ENCODE assay signal across 8 cellular contexts in the genomic region with DNA sequence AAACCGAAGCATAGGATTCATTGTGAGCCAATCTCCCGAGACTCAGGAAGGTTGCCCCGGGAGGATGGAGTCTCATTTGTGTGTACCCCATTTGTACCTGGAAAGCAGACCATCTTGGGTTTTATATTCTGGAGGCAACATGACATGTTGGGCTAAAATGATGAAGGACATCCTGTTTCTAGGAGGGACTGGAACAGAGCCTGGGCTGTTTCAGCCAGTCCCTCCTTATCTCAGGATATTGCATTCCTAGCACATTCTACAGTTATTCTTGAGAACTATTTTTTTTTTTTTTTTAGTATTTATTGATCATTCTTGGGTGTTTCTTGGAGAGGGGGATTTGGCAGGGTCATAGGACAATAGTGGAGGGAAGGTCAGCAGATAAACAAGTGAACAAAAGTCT. TPM values are rescaled to one million over a fixed set of nuclear protein-coding genes. Genes with fewer than 3 reads are reported as not detected.
"Had no signal": no experiment of that assay in that cellular context is flagged by ENCODE, and none has a peak within 500 bp of the region (broad histone marks: within the 10 kb centered on the region; RNA-seq: fewer than 3 reads in every experiment).

No MANE protein-coding gene starts in this region.

RNA-seq across cellular contexts. Expression of gene NAPSA, which starts 24.9 kb away (rescaled TPM):
- total RNA-seq: RPMI7951, SJSA1 had no signal

RNA-seq across cellular contexts. Expression of gene SPIB, which starts 28.4 kb away (rescaled TPM):
- total RNA-seq: PC-3, PC-9, Right ventricle myocardium inferior, Right ventricle myocardium superior, RPMI7951, SJSA1, SK-MEL-5 had no signal

RNA-seq across cellular contexts. Expression of gene MYBPC2, which starts 42.4 kb away (rescaled TPM):
- total RNA-seq: PC-3, PC-9, Peyer's patch, Right ventricle myocardium superior, RPMI7951, SJSA1, SK-MEL-5 had no signal
